Comparison of ENCODE assay signal across 10 cellular contexts in the genomic region with DNA sequence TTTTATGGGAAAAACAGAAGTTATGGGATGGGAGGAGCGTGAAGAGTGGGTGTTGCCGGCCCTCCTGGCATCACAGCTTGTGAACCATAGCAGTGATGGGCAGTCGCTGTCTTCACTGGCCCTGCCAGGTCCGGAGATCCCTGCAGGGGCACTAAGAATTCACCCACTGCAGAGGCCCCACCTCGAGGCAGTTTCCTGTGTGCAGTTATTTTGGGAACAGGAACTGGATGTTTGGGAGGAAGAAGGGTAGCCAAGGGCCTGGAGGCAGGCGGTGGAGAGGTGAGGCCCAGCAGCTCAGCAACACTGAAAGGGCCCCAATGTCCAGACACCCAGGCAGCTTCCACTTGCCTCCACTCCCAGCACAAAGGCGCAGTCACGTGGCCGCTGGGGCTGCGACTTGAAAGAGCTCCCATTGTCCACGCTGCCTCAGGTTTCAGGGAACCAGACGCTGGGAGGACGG.
DNase-seq lines count a peak whose midpoint lies in the region; FAIRE-seq and TF ChIP-seq lines count a peak whose summit lies in the region.
"Had no signal": no experiment of that assay in that cellular context is flagged by ENCODE, and none has a peak within 500 bp of the region (broad histone marks: within the 10 kb centered on the region; RNA-seq: fewer than 3 reads in every experiment).

No MANE protein-coding gene starts in this region.

- FAIRE-seq in kidney (lab: Jason Lieb, UNC): no peak
- FAIRE-seq: islet of Langerhans had no signal

- peaks cover 3% of the 10 kb centered on the region for H3K27me3 ChIP-seq in skeletal muscle satellite cell (ENCODE audit: control insufficient read depth, insufficient read depth, low read length)

- H3K9me3 ChIP-seq in kidney (ENCODE audit: control insufficient read depth in 1 of 2, low read length in 2 of 2) (no peaks in the 10 kb centered on the region), skeletal muscle satellite cell (replicated peaks; ENCODE audit: low read length) (no peaks in the 10 kb centered on the region), OCI-LY7 (ENCODE audit: low read length) (no peaks in the 10 kb centered on the region)

- peak; percentile 77 for DNase-seq in LHCN-M2 (ENCODE audit: low read depth)
- peak; percentile 58 for DNase-seq in cardiac fibroblast (ENCODE audit: low read depth in 2 of 2)
- peak; percentile 92 for DNase-seq in kidney
- DNase-seq in activated T-cell treated with anti-CD3 and anti-CD28 coated beads, Interleukin-2, amount 50 U/mL, for 48 hours: no peak
- no peak for DNase-seq in GM10266 (ENCODE audit: extremely low spot score)
- no peak for DNase-seq in OCI-LY7 (ENCODE audit: low spot score)
- no peak for DNase-seq in SW 1271 (lab: John Stamatoyannopoulos, UW)
- DNase-seq: activated CD4-positive, CD25-positive, alpha-beta regulatory T cell treated with anti-CD3 and anti-CD28 coated beads, Interleukin-2, amount 50 U/mL, for 72 hours had no signal

- H3K36me3 ChIP-seq in kidney (ENCODE audit: control insufficient read depth in 1 of 2, insufficient read depth in 2 of 2, low read length in 2 of 2) (no peaks in the 10 kb centered on the region), skeletal muscle satellite cell (ENCODE audit: insufficient read depth, low read length) (no peaks in the 10 kb centered on the region), OCI-LY7 (ENCODE audit: insufficient read depth, low read length) (no peaks in the 10 kb centered on the region)

- H3K79me2 ChIP-seq in OCI-LY7 (ENCODE audit: insufficient read depth, low read depth, low read length): no peaks in the 10 kb centered on the region

- H3K9ac ChIP-seq in kidney (ENCODE audit: low read length in 2 of 2) (no peak overlapping the region), skeletal muscle satellite cell (ENCODE audit: low read depth, low read length) (peak overlapping the region; percentile 56)

- no peak overlapping the region for H3K4me3 ChIP-seq in cardiac fibroblast (replicated peaks in 1 of 2; ENCODE audit: low read depth in 2 of 2, low read length in 2 of 2)
- H3K4me3 ChIP-seq in kidney (ENCODE audit: low read length in 2 of 2): peak overlapping the region in 1 of 2 donors; percentile 40
- peak overlapping the region; percentile 51 for H3K4me3 ChIP-seq in skeletal muscle satellite cell (ENCODE audit: low read length)
- no peak overlapping the region for H3K4me3 ChIP-seq in OCI-LY7 (ENCODE audit: low read depth, low read length, poor library complexity, severe bottlenecking)

- H4K20me1 ChIP-seq in OCI-LY7 (ENCODE audit: insufficient read depth, low read length): no peaks in the 10 kb centered on the region

- H3K27ac ChIP-seq in kidney (ENCODE audit: low read depth in 2 of 2, low read length in 2 of 2): peak overlapping the region; percentile 23 to 38
- no peak overlapping the region for H3K27ac ChIP-seq in OCI-LY7 (ENCODE audit: low read depth, low read length, poor library complexity, severe bottlenecking)

- H2AFZ ChIP-seq in OCI-LY7 (ENCODE audit: low read length): no peak overlapping the region

- H3K9me2 ChIP-seq in OCI-LY7 (ENCODE audit: insufficient read depth, low read length): no peaks in the 10 kb centered on the region

- no TSS peak for BruUV-seq in OCI-LY7 (replicated peaks; lab: Mats Ljungman, UMichigan)

- POLR2A ChIA-PET in OCI-LY7 (lab: Charles Lee): no interaction called here

- CTCF ChIA-PET in OCI-LY7 (lab: Charles Lee; ENCODE audit: unreplicated experiment): no interaction called here

- intact Hi-C loops in kidney (cut with DNase I): no loop called here
- intact Hi-C loops in OCI-LY7 (cut with micrococcal nuclease; ENCODE audit: unreplicated experiment): loop anchor here (10.0 kb wide), 1 partner anchor 196 kb away; no protein-coding TSS in a partner anchor

- H3K4me1 ChIP-seq in kidney (ENCODE audit: control insufficient read depth in 1 of 2, insufficient read depth in 1 of 2, low read depth in 1 of 2, low read length in 2 of 2): peaks cover 10 to 18% of the 10 kb centered on the region in 2 donors
- peaks cover 20% of the 10 kb centered on the region for H3K4me1 ChIP-seq in skeletal muscle satellite cell (ENCODE audit: control insufficient read depth, insufficient read depth, low read length)
- H3K4me1 ChIP-seq in OCI-LY7 (ENCODE audit: insufficient read depth, low read length, poor library complexity, severe bottlenecking): no peaks in the 10 kb centered on the region

- H3K4me2 ChIP-seq in skeletal muscle satellite cell (ENCODE audit: low read length) (peak overlapping the region; percentile 76), OCI-LY7 (ENCODE audit: low read length) (no peak overlapping the region)

- TF ChIP-seq CTCF in cardiac fibroblast (IDR thresholded peaks at IDR 0.05; ENCODE audit: low read depth, low read length): no peak
- TF ChIP-seq CTCF in kidney (IDR thresholded peaks at IDR 0.05; ENCODE audit: borderline replicate concordance, extremely low read depth, insufficient read depth): no peak
- TF ChIP-seq CTCF in GM10266 (IDR thresholded peaks at IDR 0.05; ENCODE audit: control insufficient read depth, insufficient read depth, low read depth, missing control alignments): no peak
- no peak for TF ChIP-seq CTCF in OCI-LY7 (conservative IDR thresholded peaks at IDR 0.05; ENCODE audit: low read length)

Comparison
In these comparisons a context has a peak if more than half of its experiments do, and no peak if none do; other contexts are left out.
1. DNase-seq: peak in LHCN-M2 (single experiment), cardiac fibroblast (2 of 2) and kidney (single experiment); none in activated T-cell treated with anti-CD3 and anti-CD28 coated beads, Interleukin-2, amount 50 U/mL, for 48 hours (0 of 2), GM10266 (single experiment), OCI-LY7 (single experiment) and SW 1271 (0 of 2).